ENCODE assay signal across 1 cellular context in genomic region chr12:120292411-120292660, GRCh38.
TF ChIP-seq lines count a peak whose summit lies in the region.

No MANE protein-coding gene starts in this region.

TF ChIP-seq in K562, 482 proteins besides CTCF, POLR2A, EP300 and RAD21 (continues in another document):
- TF ChIP-seq RFX7 (CRISPR knock-in tag; IDR thresholded peaks at IDR 0.05) = no peak
- no peak for TF ChIP-seq EHMT2 (IDR thresholded peaks at IDR 0.05)
- TF ChIP-seq CCAR2 (IDR thresholded peaks at IDR 0.05; ENCODE audit: low read depth, low read length) = no peak
- TF ChIP-seq FOS (IDR thresholded peaks at IDR 0.05; ENCODE audit: extremely low read depth, insufficient read length) = no peak
- TF ChIP-seq, protein P1, sequence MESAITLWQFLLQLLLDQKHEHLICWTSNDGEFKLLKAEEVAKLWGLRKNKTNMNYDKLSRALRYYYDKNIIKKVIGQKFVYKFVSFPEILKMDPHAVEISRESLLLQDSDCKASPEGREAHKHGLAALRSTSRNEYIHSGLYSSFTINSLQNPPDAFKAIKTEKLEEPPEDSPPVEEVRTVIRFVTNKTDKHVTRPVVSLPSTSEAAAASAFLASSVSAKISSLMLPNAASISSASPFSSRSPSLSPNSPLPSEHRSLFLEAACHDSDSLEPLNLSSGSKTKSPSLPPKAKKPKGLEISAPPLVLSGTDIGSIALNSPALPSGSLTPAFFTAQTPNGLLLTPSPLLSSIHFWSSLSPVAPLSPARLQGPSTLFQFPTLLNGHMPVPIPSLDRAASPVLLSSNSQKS (CRISPR knock-in tag; IDR thresholded peaks at IDR 0.05) = no peak
- TF ChIP-seq, protein P2, sequence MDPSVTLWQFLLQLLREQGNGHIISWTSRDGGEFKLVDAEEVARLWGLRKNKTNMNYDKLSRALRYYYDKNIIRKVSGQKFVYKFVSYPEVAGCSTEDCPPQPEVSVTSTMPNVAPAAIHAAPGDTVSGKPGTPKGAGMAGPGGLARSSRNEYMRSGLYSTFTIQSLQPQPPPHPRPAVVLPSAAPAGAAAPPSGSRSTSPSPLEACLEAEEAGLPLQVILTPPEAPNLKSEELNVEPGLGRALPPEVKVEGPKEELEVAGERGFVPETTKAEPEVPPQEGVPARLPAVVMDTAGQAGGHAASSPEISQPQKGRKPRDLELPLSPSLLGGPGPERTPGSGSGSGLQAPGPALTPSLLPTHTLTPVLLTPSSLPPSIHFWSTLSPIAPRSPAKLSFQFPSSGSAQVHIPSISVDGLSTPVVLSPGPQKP (CRISPR knock-in tag; IDR thresholded peaks at IDR 0.05) = no peak
- TF ChIP-seq, protein P3, sequence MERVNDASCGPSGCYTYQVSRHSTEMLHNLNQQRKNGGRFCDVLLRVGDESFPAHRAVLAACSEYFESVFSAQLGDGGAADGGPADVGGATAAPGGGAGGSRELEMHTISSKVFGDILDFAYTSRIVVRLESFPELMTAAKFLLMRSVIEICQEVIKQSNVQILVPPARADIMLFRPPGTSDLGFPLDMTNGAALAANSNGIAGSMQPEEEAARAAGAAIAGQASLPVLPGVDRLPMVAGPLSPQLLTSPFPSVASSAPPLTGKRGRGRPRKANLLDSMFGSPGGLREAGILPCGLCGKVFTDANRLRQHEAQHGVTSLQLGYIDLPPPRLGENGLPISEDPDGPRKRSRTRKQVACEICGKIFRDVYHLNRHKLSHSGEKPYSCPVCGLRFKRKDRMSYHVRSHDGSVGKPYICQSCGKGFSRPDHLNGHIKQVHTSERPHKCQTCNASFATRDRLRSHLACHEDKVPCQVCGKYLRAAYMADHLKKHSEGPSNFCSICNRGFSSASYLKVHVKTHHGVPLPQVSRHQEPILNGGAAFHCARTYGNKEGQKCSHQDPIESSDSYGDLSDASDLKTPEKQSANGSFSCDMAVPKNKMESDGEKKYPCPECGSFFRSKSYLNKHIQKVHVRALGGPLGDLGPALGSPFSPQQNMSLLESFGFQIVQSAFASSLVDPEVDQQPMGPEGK (CRISPR knock-in tag; IDR thresholded peaks at IDR 0.05; ENCODE audit: borderline replicate concordance) = no peak
- TF ChIP-seq, protein P4, sequence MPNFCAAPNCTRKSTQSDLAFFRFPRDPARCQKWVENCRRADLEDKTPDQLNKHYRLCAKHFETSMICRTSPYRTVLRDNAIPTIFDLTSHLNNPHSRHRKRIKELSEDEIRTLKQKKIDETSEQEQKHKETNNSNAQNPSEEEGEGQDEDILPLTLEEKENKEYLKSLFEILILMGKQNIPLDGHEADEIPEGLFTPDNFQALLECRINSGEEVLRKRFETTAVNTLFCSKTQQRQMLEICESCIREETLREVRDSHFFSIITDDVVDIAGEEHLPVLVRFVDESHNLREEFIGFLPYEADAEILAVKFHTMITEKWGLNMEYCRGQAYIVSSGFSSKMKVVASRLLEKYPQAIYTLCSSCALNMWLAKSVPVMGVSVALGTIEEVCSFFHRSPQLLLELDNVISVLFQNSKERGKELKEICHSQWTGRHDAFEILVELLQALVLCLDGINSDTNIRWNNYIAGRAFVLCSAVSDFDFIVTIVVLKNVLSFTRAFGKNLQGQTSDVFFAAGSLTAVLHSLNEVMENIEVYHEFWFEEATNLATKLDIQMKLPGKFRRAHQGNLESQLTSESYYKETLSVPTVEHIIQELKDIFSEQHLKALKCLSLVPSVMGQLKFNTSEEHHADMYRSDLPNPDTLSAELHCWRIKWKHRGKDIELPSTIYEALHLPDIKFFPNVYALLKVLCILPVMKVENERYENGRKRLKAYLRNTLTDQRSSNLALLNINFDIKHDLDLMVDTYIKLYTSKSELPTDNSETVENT (CRISPR knock-in tag; IDR thresholded peaks at IDR 0.05) = no peak
- no peak for TF ChIP-seq BRD4 (IDR thresholded peaks at IDR 0.05)
- TF ChIP-seq CBFA2T2 (conservative IDR thresholded peaks at IDR 0.05) = no peak
- TF ChIP-seq NCOA4 (IDR thresholded peaks at IDR 0.05; ENCODE audit: partially characterized antibody) = no peak
- no peak for TF ChIP-seq POLR2B (IDR thresholded peaks at IDR 0.05; ENCODE audit: low read depth, partially characterized antibody)
- TF ChIP-seq ZBTB17 (CRISPR knock-in tag; IDR thresholded peaks at IDR 0.05) = no peak
- peak; percentile 99 for TF ChIP-seq ADNP (tag; IDR thresholded peaks at IDR 0.05)
- TF ChIP-seq ZNF184 (CRISPR knock-in tag; IDR thresholded peaks at IDR 0.05) = no peak
- TF ChIP-seq HDAC1 (IDR thresholded peaks at IDR 0.05) = 0 out of 4 replicates have a peak, but pooled peaks of 1 of the 2 experiments have one; percentile 7
- TF ChIP-seq TAF15 (IDR thresholded peaks at IDR 0.05; ENCODE audit: low read depth, low read length) = no peak
- TF ChIP-seq CREB1 (IDR thresholded peaks at IDR 0.05) = no peak
- no peak for TF ChIP-seq CREB1 (CRISPR knock-in tag; IDR thresholded peaks at IDR 0.05)
- no peak for TF ChIP-seq ZNF318 (IDR thresholded peaks at IDR 0.05; ENCODE audit: borderline replicate concordance in 1 of 2, low read depth in 1 of 2)
- TF ChIP-seq YY1 (IDR thresholded peaks at IDR 0.05; ENCODE audit: borderline replicate concordance in 1 of 3, control insufficient read depth in 1 of 3, extremely low read depth in 1 of 3, insufficient read depth in 3 of 3, insufficient read length in 1 of 3, insufficient replicate concordance in 2 of 3, low read depth in 1 of 3, low read length in 2 of 3) = no peak
- TF ChIP-seq MECOM (CRISPR knock-in tag; IDR thresholded peaks at IDR 0.05) = no peak
- peak; percentile 46 for TF ChIP-seq RBBP5 (IDR thresholded peaks at IDR 0.05; ENCODE audit: borderline replicate concordance, insufficient read depth, low read length, poor library complexity, severe bottlenecking)
- TF ChIP-seq DMBX1 (CRISPR knock-in tag; IDR thresholded peaks at IDR 0.05; ENCODE audit: borderline replicate concordance) = no peak
- TF ChIP-seq DLX4 (CRISPR knock-in tag; IDR thresholded peaks at IDR 0.05) = no peak
- no peak for TF ChIP-seq POLR2AphosphoS2 (IDR thresholded peaks at IDR 0.05; ENCODE audit: low read length)
- TF ChIP-seq SAFB (IDR thresholded peaks at IDR 0.05; ENCODE audit: borderline replicate concordance, low read depth, low read length) = no peak
- TF ChIP-seq MCM7 (IDR thresholded peaks at IDR 0.05) = no peak
- no peak for TF ChIP-seq DIDO1 (tag; IDR thresholded peaks at IDR 0.05; ENCODE audit: low read depth)
